ENCODE assay signal across 35 cellular contexts in the genomic region with DNA sequence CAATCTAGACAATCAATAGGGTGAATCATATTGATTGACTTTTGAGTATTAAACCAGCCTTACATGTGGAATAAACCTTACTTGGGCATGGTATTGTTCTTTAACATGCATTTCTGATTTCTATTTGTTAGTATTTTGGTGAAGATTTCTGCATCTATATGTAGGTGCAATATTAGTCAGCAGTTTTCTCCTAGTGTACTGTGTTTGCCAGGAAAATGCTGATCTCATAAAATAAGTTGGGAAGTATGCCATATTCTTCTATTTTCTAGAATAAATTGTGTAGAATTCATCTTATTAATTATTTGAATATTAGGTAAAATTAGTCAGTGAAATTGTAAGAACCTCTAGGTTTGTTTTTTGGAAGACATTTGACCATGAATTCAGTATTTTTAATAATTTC.
"Had no signal": no experiment of that assay in that cellular context is flagged by ENCODE, and none has a peak within 500 bp of the region (broad histone marks: within the 10 kb centered on the region; RNA-seq: fewer than 3 reads in every experiment).

No MANE protein-coding gene starts in this region.

- H3K36me3 ChIP-seq: adrenal gland, ascending aorta, breast epithelium, cardiac muscle cell, colonic mucosa, esophagus squamous epithelium, gastroesophageal sphincter, heart right ventricle had no signal

- H3K4me3 Mint-ChIP-seq: activated CD4-positive, alpha-beta memory T cell treated with anti-CD3 and anti-CD28 coated beads for 36 hours; activated CD4-positive, alpha-beta T cell treated with anti-CD3 and anti-CD28 coated beads for 36 hours; activated CD4-positive, alpha-beta T cell treated with anti-CD3 and anti-CD28 coated beads, Interleukin-2, amount 10 ng/mL, durations not matched to agents 24 days and 14 days; activated CD8-positive, alpha-beta memory T cell treated with anti-CD3 and anti-CD28 coated beads, Interleukin-2, amount 10 ng/mL, durations not matched to agents 7 days and 5 days; activated CD8-positive, alpha-beta T cell treated with anti-CD3 and anti-CD28 coated beads, Interleukin-2, amount 10 ng/mL, durations not matched to agents 7 days and 5 days; activated naive CD4-positive, alpha-beta T cell treated with anti-CD3 and anti-CD28 coated beads for 36 hours; activated naive CD4-positive, alpha-beta T cell treated with anti-CD3 and anti-CD28 coated beads, Interleukin-2, amount 50 U/mL, for 24 hours; activated naive CD8-positive, alpha-beta T cell treated with anti-CD3 and anti-CD28 coated beads for 36 hours; activated naive CD8-positive, alpha-beta T cell treated with anti-CD3 and anti-CD28 coated beads, Interleukin-2, amount 50 U/mL, for 24 hours; activated T-helper 1 cell treated with anti-CD3 and anti-CD28 coated beads, Interleukin-12 subunit alpha, Interleukin-12 subunit beta, Interleukin-2, Interleukin-4 antibody, amounts not matched to agents 30 ng/mL and 10 ng/mL and 1 ng/mL, durations not matched to agents 14 hours and 24 hours and 36 hours; T-helper 2 cell treated with Interferon-gamma antibody and Interleukin-4, amounts not matched to agents 5 μg/mL and 100 μg/mL, for 36 hours had no signal

- H3K36me3 Mint-ChIP-seq: activated CD4-positive, alpha-beta memory T cell treated with anti-CD3 and anti-CD28 coated beads for 36 hours; activated naive CD4-positive, alpha-beta T cell treated with anti-CD3 and anti-CD28 coated beads, Interleukin-2, amount 50 U/mL, for 24 hours; activated naive CD8-positive, alpha-beta T cell treated with anti-CD3 and anti-CD28 coated beads for 36 hours; brain had no signal

- H3K27ac ChIP-seq: adrenal gland, breast epithelium, cardiac muscle cell, colonic mucosa, esophagus squamous epithelium, gastroesophageal sphincter, heart right ventricle, hepatocyte had no signal

- H3K27ac Mint-ChIP-seq: activated CD4-positive, alpha-beta memory T cell treated with anti-CD3 and anti-CD28 coated beads for 36 hours; activated CD4-positive, alpha-beta T cell treated with anti-CD3 and anti-CD28 coated beads for 36 hours; activated CD4-positive, alpha-beta T cell treated with anti-CD3 and anti-CD28 coated beads, Interleukin-2, amount 10 ng/mL, durations not matched to agents 24 days and 14 days; activated CD8-positive, alpha-beta memory T cell treated with anti-CD3 and anti-CD28 coated beads, Interleukin-2, amount 10 ng/mL, durations not matched to agents 7 days and 5 days; activated CD8-positive, alpha-beta T cell treated with anti-CD3 and anti-CD28 coated beads, Interleukin-2, amount 10 ng/mL, durations not matched to agents 7 days and 5 days; activated naive CD4-positive, alpha-beta T cell treated with anti-CD3 and anti-CD28 coated beads for 36 hours; activated naive CD4-positive, alpha-beta T cell treated with anti-CD3 and anti-CD28 coated beads, Interleukin-2, amount 50 U/mL, for 24 hours; activated naive CD8-positive, alpha-beta T cell treated with anti-CD3 and anti-CD28 coated beads for 36 hours; activated naive CD8-positive, alpha-beta T cell treated with anti-CD3 and anti-CD28 coated beads, Interleukin-2, amount 50 U/mL, for 24 hours; activated T-helper 1 cell treated with anti-CD3 and anti-CD28 coated beads, Interleukin-12 subunit alpha, Interleukin-12 subunit beta, Interleukin-2, Interleukin-4 antibody, amounts not matched to agents 30 ng/mL and 10 ng/mL and 1 ng/mL, durations not matched to agents 14 hours and 24 hours and 36 hours; activated T-helper 2 cell treated with anti-CD3 and anti-CD28 coated beads, Interferon-gamma antibody, Interleukin-2, Interleukin-4, amounts not matched to agents 10 μg/mL and 5 μg/mL and 100 μg/mL, durations not matched to agents 14 hours and 24 hours and 36 hours; brain; T-helper 2 cell treated with Interferon-gamma antibody and Interleukin-4, amounts not matched to agents 5 μg/mL and 100 μg/mL, for 36 hours had no signal

- H3K4me1 ChIP-seq: breast epithelium, colonic mucosa had no signal

- H3K9me3 Mint-ChIP-seq: activated CD4-positive, alpha-beta memory T cell treated with anti-CD3 and anti-CD28 coated beads for 36 hours; activated CD4-positive, alpha-beta T cell treated with anti-CD3 and anti-CD28 coated beads, Interleukin-2, amount 10 ng/mL, durations not matched to agents 24 days and 14 days; activated naive CD4-positive, alpha-beta T cell treated with anti-CD3 and anti-CD28 coated beads for 36 hours; activated naive CD4-positive, alpha-beta T cell treated with anti-CD3 and anti-CD28 coated beads, Interleukin-2, amount 50 U/mL, for 24 hours; activated naive CD8-positive, alpha-beta T cell treated with anti-CD3 and anti-CD28 coated beads for 36 hours; activated naive CD8-positive, alpha-beta T cell treated with anti-CD3 and anti-CD28 coated beads, Interleukin-2, amount 50 U/mL, for 24 hours; activated T-helper 1 cell treated with anti-CD3 and anti-CD28 coated beads, Interleukin-12 subunit alpha, Interleukin-12 subunit beta, Interleukin-2, Interleukin-4 antibody, amounts not matched to agents 30 ng/mL and 10 ng/mL and 1 ng/mL, durations not matched to agents 14 hours and 24 hours and 36 hours; activated T-helper 2 cell treated with anti-CD3 and anti-CD28 coated beads, Interferon-gamma antibody, Interleukin-2, Interleukin-4, amounts not matched to agents 10 μg/mL and 5 μg/mL and 100 μg/mL, durations not matched to agents 14 hours and 24 hours and 36 hours; T-helper 2 cell treated with Interferon-gamma antibody and Interleukin-4, amounts not matched to agents 5 μg/mL and 100 μg/mL, for 36 hours had no signal

- FAIRE-seq: endometrium had no signal

- H3K4me3 ChIP-seq: adrenal gland, ascending aorta, breast epithelium, cardiac muscle cell, colonic mucosa, esophagus squamous epithelium, gastroesophageal sphincter, heart right ventricle, hepatocyte had no signal

- H3K79me2 ChIP-seq: hepatocyte had no signal

- H3K27me3 ChIP-seq: ascending aorta had no signal

- H3K27me3 Mint-ChIP-seq: activated CD4-positive, alpha-beta memory T cell treated with anti-CD3 and anti-CD28 coated beads for 36 hours; activated naive CD4-positive, alpha-beta T cell treated with anti-CD3 and anti-CD28 coated beads, Interleukin-2, amount 50 U/mL, for 24 hours had no signal

- DNase-seq: activated CD4-positive, alpha-beta memory T cell treated with anti-CD3 and anti-CD28 coated beads for 36 hours; activated CD4-positive, alpha-beta T cell treated with anti-CD3 and anti-CD28 coated beads for 36 hours; activated CD4-positive, alpha-beta T cell treated with anti-CD3 and anti-CD28 coated beads, Interleukin-2, amount 10 ng/mL, durations not matched to agents 24 days and 14 days; activated CD4-positive, CD25-positive, alpha-beta regulatory T cell; activated CD4-positive, CD25-positive, alpha-beta regulatory T cell treated with anti-CD3 and anti-CD28 coated beads, Interleukin-2, amount 50 U/mL, for 72 hours; activated CD8-positive, alpha-beta memory T cell treated with anti-CD3 and anti-CD28 coated beads, Interleukin-2, amount 10 ng/mL, durations not matched to agents 7 days and 5 days; activated CD8-positive, alpha-beta memory T cell treated with anti-CD3 and anti-CD28 coated beads, Interleukin-2, amount 50 U/mL, for 4 hours; activated CD8-positive, alpha-beta T cell treated with anti-CD3 and anti-CD28 coated beads, Interleukin-2, amount 10 ng/mL, durations not matched to agents 7 days and 5 days; activated effector memory CD4-positive, alpha-beta T cell treated with anti-CD3 and anti-CD28 coated beads, Interleukin-2, amount 50 U/mL, for 16 hours; activated naive CD4-positive, alpha-beta T cell treated with anti-CD3 and anti-CD28 coated beads for 36 hours; activated naive CD8-positive, alpha-beta T cell treated with anti-CD3 and anti-CD28 coated beads for 36 hours; activated naive CD8-positive, alpha-beta T cell treated with anti-CD3 and anti-CD28 coated beads, Interleukin-2, amount 50 U/mL, for 24 hours; activated T-cell treated with anti-CD3 and anti-CD28 coated beads, Interleukin-2, amount 50 U/mL, for 1 hour; activated T-cell treated with anti-CD3 and anti-CD28 coated beads, Interleukin-2, amount 50 U/mL, for 48 hours; adrenal gland; amygdala; central memory CD4-positive, alpha-beta T cell; cerebellar nuclear complex; colonic mucosa; effector CD8-positive, alpha-beta T cell; esophagus squamous epithelium; foreskin melanocyte; heart right ventricle; T1000 had no signal

- H3K9me3 ChIP-seq: adrenal gland, ascending aorta, breast epithelium, colonic mucosa, esophagus squamous epithelium, gastroesophageal sphincter, heart right ventricle had no signal
